In the genomic region with DNA sequence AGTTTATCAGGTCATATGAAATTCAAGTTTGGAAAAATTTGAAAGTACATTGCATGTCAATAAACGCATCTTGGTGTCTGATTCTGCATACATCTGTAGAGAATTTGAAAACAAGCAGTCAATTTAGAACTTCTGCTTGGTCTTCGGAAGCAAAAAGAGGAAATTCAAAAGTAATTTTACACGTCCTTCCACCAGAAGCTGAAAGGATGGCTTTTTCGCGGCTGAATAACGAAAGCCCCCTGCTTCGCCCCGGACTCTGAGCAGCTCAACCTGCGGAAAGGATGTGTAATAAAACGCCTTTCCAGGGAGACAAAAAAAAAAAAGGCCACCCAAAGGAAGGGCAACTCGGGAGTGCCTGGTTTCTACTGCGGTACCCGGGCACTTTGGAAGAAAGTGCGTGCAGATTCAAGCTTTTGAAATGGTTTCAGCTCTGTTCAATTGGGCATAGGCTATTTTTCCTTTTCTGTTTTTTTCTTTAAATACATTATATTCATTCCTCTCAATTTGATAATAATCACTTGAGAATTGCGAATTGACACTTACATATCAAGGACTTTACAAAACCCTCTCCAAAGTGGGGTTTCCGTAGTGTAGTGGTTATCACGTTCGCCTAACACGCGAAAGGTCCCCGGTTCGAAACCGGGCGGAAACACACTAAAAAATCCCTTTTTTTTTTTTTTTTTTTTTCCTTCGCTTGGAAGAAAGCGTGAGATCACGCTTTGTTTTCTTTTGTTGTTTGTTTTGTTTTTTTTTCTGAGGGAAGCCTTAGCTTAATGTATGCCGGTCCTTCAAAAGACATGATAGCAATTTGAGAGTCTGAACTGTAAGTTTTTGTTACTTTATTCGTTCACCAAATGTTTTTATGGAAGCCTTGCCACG, we compare ENCODE assay signal across 8 cellular contexts. TPM values are rescaled to one million over a fixed set of nuclear protein-coding genes. Genes with fewer than 3 reads are reported as not detected.
DNase-seq lines count a peak whose midpoint lies in the region; ATAC-seq and TF ChIP-seq lines count a peak whose summit lies in the region.

No MANE protein-coding gene starts in this region.

- no peak overlapping the region for H4K5ac ChIP-seq in H9 (ENCODE audit: insufficient read length, low read depth, low read length)

- peak overlapping the region; percentile 68 to 94 (median 87) for H3K4me3 ChIP-seq in sigmoid colon

- H3K4me3 Mint-ChIP-seq in H9 (peak overlapping the region; percentile 94 to 98), brain (peak overlapping the region; percentile 99 to 100 (median 100))

- H3T11ph ChIP-seq in H9 (ENCODE audit: low read length) = no peak overlapping the region

- no peaks in the 10 kb centered on the region; the same call in 1 of the 2 replicates for H3K27me3 Mint-ChIP-seq in H9 (ENCODE audit: low read depth)
- H3K27me3 Mint-ChIP-seq in brain = peaks cover 25% of the 10 kb centered on the region

- H3K9ac ChIP-seq in H9 (ENCODE audit: extremely low read depth, insufficient read length, low read length) = peak overlapping the region; percentile 93

- H3K4me1 ChIP-seq in H9 (ENCODE audit: insufficient read depth, low read length) = no peaks in the 10 kb centered on the region
- H3K4me1 ChIP-seq in sigmoid colon = peaks cover 0 to 31% (median 23%) of the 10 kb centered on the region in 4 donors

- H3K23ac ChIP-seq in H9 (ENCODE audit: insufficient read length, low read depth, low read length) = no peak overlapping the region

- no peak for TF ChIP-seq EP300 in sigmoid colon (IDR thresholded peaks at IDR 0.05)

- no peaks in the 10 kb centered on the region for H4K20me1 ChIP-seq in H9 (ENCODE audit: control insufficient read depth, insufficient read depth, insufficient read length)

- H3K9me3 Mint-ChIP-seq in H9 (no peaks in the 10 kb centered on the region; a peak in 1 of 5 replicates), brain (peaks cover 0 to 10% (median 4%) of the 10 kb centered on the region in 5 experiments)

- TF ChIP-seq CTCF in H9 (conservative IDR thresholded peaks at IDR 0.05) = no peak
- no peak for TF ChIP-seq CTCF in brain (conservative IDR thresholded peaks at IDR 0.05)
- TF ChIP-seq CTCF in sigmoid colon (IDR thresholded peaks at IDR 0.05) = no peak

- H3K36me3 ChIP-seq in sigmoid colon = peaks cover 0 to 26% (median 5%) of the 10 kb centered on the region in 4 donors

- H3K14ac ChIP-seq in H9 (ENCODE audit: insufficient read depth, low read length) = no peak overlapping the region

- no peak overlapping the region for H2BK20ac ChIP-seq in H9 (ENCODE audit: low read depth, low read length, poor library complexity, severe bottlenecking)

- no peak overlapping the region for H2BK5ac ChIP-seq in H9 (ENCODE audit: insufficient read length, low read length)

- peak overlapping the region; percentile 75 for H2BK120ac ChIP-seq in H9 (ENCODE audit: low read depth, low read length, poor library complexity, severe bottlenecking)

- H4K8ac ChIP-seq in H9 (replicated peaks; ENCODE audit: insufficient read length, low read depth, low read length) = no peak overlapping the region

- no peak overlapping the region; the same call in 1 of the 2 replicates for H3K4ac ChIP-seq in H9 (ENCODE audit: low read depth, low read length)

- H2AK5ac ChIP-seq in H9 (ENCODE audit: insufficient read length, low read length) = no peak overlapping the region

- intact Hi-C loops in sigmoid colon (cut with DNase I) = loop anchor here (2.0 to 5.0 kb wide), 3 partner anchors 40 to 585 kb away; partner anchors contain the start of genes LRRC34, LRRIQ4, SEC62 and SKIL

- H2BK15ac ChIP-seq in H9 (ENCODE audit: low read depth, low read length) = no peak overlapping the region

- no CpG with 5 or more reads among the region's 30 CpGs for WGBS in H9 (ENCODE audit: extremely low coverage, insufficient read length, low lambda C conversion rate)
- 0% methylated on average over 30 of the region's 30 CpGs for WGBS in sigmoid colon, 2 donors

- H3K79me2 ChIP-seq in H9 (ENCODE audit: insufficient read depth, low read length) = peaks cover 7% of the 10 kb centered on the region; the same call in 1 of the 2 replicates

- H3K27me3 ChIP-seq in H9 (ENCODE audit: insufficient read depth, low read length) (no peaks in the 10 kb centered on the region), sigmoid colon (no peaks in the 10 kb centered on the region)

- no peaks in the 10 kb centered on the region for H3K79me1 ChIP-seq in H9 (ENCODE audit: insufficient read depth, low read depth, low read length, poor library complexity, severe bottlenecking)

- no peaks in the 10 kb centered on the region for H3K9me3 ChIP-seq in H9 (ENCODE audit: control insufficient read depth, low read depth, low read length)
- no peaks in the 10 kb centered on the region for H3K9me3 ChIP-seq in sigmoid colon

- H3K4me1 Mint-ChIP-seq in H9 (peaks cover 28 to 30% of the 10 kb centered on the region in 2 experiments), brain (peaks cover 44% of the 10 kb centered on the region)

- H3K36me3 Mint-ChIP-seq in H9 (ENCODE audit: insufficient read depth in 1 of 3, low read depth in 3 of 3) = peaks cover 0 to 25% (median 23%) of the 10 kb centered on the region in 3 experiments; a peak in 6 of 7 replicates
- peaks cover 18% of the 10 kb centered on the region for H3K36me3 Mint-ChIP-seq in brain

- H3K27ac Mint-ChIP-seq in H9 = peak overlapping the region; percentile 98 to 100 (median 100)
- peak overlapping the region; percentile 97 to 100 (median 100) for H3K27ac Mint-ChIP-seq in brain

- H3K23me2 ChIP-seq in H9 (ENCODE audit: insufficient read length, low read depth, low read length, poor library complexity, severe bottlenecking) = no peaks in the 10 kb centered on the region

- no peak for ATAC-seq in HG02970 (IDR thresholded peaks at IDR 0.05; ENCODE audit: low FRiP score, unreplicated experiment)

- H3K4me2 ChIP-seq in H9 (ENCODE audit: insufficient read depth, insufficient read length, low read length) = peak overlapping the region; percentile 96

- H3K18ac ChIP-seq in H9 (ENCODE audit: insufficient read length, low read depth, low read length) = no peak overlapping the region

- H2AFZ ChIP-seq in H9 (ENCODE audit: low read length) = peak overlapping the region; percentile 93

- H3K27ac ChIP-seq in H9 (ENCODE audit: insufficient read length, low read depth, low read length) = peak overlapping the region; percentile 85
- peak overlapping the region; percentile 91 to 99 (median 98) for H3K27ac ChIP-seq in sigmoid colon

- peak in 10 of 14 donors; percentile 14 to 88 (median 54) for DNase-seq in C1 segment of cervical spinal cord (lab: John Stamatoyannopoulos, UW)
- peak; percentile 74 for DNase-seq in H9
- DNase-seq in NCI-H2081 treated with DMSO at 0.1 percent for 48 hours (lab: John Stamatoyannopoulos, UW) = peak; percentile 97
- DNase-seq in T1000 (lab: John Stamatoyannopoulos, UW) = peak; percentile 60
- peak; percentile 33 for DNase-seq in iPS DF 4.7 (ENCODE audit: extremely low read depth, low spot score)
- DNase-seq in sigmoid colon = peak; percentile 69

- H4K91ac ChIP-seq in H9 (ENCODE audit: insufficient read length, low read depth, low read length) = no peak overlapping the region

- no peak for TF ChIP-seq POLR2A in sigmoid colon (IDR thresholded peaks at IDR 0.05)

- no peak overlapping the region for H3K56ac ChIP-seq in H9 (ENCODE audit: insufficient read length, low read depth, low read length)

- no peak overlapping the region for H2BK12ac ChIP-seq in H9 (ENCODE audit: insufficient read length, low read depth, low read length)

RNA-seq across cellular contexts. Expression of gene MYNN, which starts 1.3 kb away (rescaled TPM):
- total RNA-seq in H9 (2021) = 15.9 and 16.3 TPM in 2 replicates
- polyA plus RNA-seq in brain (ENCODE audit: insufficient read depth, low read depth, low replicate concordance) = 2.9 TPM
- total RNA-seq in sigmoid colon = 10 to 100 TPM; 15.5 to 24.4 (median 21.2) TPM
- polyA plus RNA-seq in sigmoid colon = 1 to 10 TPM; 7.6 to 9.9 (median 9.6) TPM

RNA-seq across cellular contexts. Expression of gene ACTRT3, which starts 2.5 kb away (rescaled TPM):
- 5.9 and 6.1 TPM in 2 replicates for total RNA-seq in H9 (2021)
- 0.37 TPM for polyA plus RNA-seq in brain (ENCODE audit: insufficient read depth, low read depth, low replicate concordance)
- total RNA-seq in sigmoid colon = 1 to 10 TPM in 3 of 4 donors, under 1 TPM in 1; 0.99 to 4.4 (median 1.4) TPM
- polyA plus RNA-seq in sigmoid colon = 1 to 10 TPM in 2 of 3 donors, under 1 TPM in 1; 0.69 to 1.4 (median 1.2) TPM

RNA-seq across cellular contexts. Expression of gene TERC, which starts 7.0 kb away (rescaled TPM):
- total RNA-seq in H9 (2021) = 12.9 and 14.1 TPM in 2 replicates
- not detected for polyA plus RNA-seq in brain (ENCODE audit: insufficient read depth, low read depth, low replicate concordance)
- 100 to 1,000 TPM in 3 of 4 donors, 10 to 100 TPM in 1; 65.3 to 220 (median 125) TPM for total RNA-seq in sigmoid colon
- under 1 TPM in 1 of 3 donors, not detected in 2; 0.44 TPM for polyA plus RNA-seq in sigmoid colon

RNA-seq across cellular contexts. Expression of gene LRRIQ4, which starts 40.8 kb away (rescaled TPM):
- total RNA-seq in H9 (2021) (0.26 TPM in 1 of 2 replicates, not detected in the other), sigmoid colon (not detected)
- polyA plus RNA-seq in brain (ENCODE audit: insufficient read depth, low read depth, low replicate concordance) (not detected), sigmoid colon (not detected)

RNA-seq across cellular contexts. Expression of gene LRRC34, which starts 40.8 kb away (rescaled TPM):
- 4.6 and 5.1 TPM in 2 replicates for total RNA-seq in H9 (2021)
- polyA plus RNA-seq in brain (ENCODE audit: insufficient read depth, low read depth, low replicate concordance) = 2.9 TPM
- 1 to 10 TPM; 1.1 to 3.9 (median 2.3) TPM for total RNA-seq in sigmoid colon
- polyA plus RNA-seq in sigmoid colon = 1 to 10 TPM in 1 of 3 donors, under 1 TPM in 1, not detected in 1; 0.60 to 1.1 TPM

Comparison
In these comparisons a context has a peak if more than half of its experiments do, and no peak if none do; other contexts are left out.
1. DNase-seq: peak in every context shown above with its lines; median percentile 97 in NCI-H2081 treated with DMSO at 0.1 percent for 48 hours; 74 in H9; 69 in sigmoid colon; 60 in T1000; 54 in C1 segment of cervical spinal cord; 33 in iPS DF 4.7.